ENCODE assay signal across 21 cellular contexts in genomic region chr20:1654994-1655393, GRCh38. TPM values are rescaled to one million over a fixed set of nuclear protein-coding genes. Genes with fewer than 3 reads are reported as not detected.
DNase-seq lines count a peak whose midpoint lies in the region; ATAC-seq, FAIRE-seq and TF ChIP-seq lines count a peak whose summit lies in the region.
"Had no signal": no experiment of that assay in that cellular context is flagged by ENCODE, and none has a peak within 500 bp of the region (broad histone marks: within the 10 kb centered on the region; RNA-seq: fewer than 3 reads in every experiment).

No MANE protein-coding gene starts in this region.

- DNase-seq in CD1c-positive myeloid dendritic cell (ENCODE audit: extremely low spot score) (peak; percentile 11), endothelial cell of umbilical vein (ENCODE audit: low read depth, low spot score) (peak; percentile 6), NCI-H345 (lab: John Stamatoyannopoulos, UW) (no peak), smooth muscle cell (lab: John Stamatoyannopoulos, UW; ENCODE audit: unreplicated experiment) (no peak), left ventricle myocardium superior (no peak)
- DNase-seq in CD8-positive, alpha-beta T cell: no peak
- peak; percentile 22 for DNase-seq in activated CD8-positive, alpha-beta T cell treated with anti-CD3 and anti-CD28 coated beads, Interleukin-2, amount 10 ng/mL, durations not matched to agents 7 days and 5 days
- DNase-seq: activated CD4-positive, alpha-beta T cell treated with anti-CD3 and anti-CD28 coated beads, Interleukin-2, amount 50 U/mL, for 48 hours; activated effector memory CD4-positive, alpha-beta T cell treated with anti-CD3 and anti-CD28 coated beads, Interleukin-2, amount 50 U/mL, for 16 hours; colonic mucosa; hippocampal formation; lower lobe of right lung; NCI-H1417; NCI-H524 treated with DMSO at 0.1 percent for 48 hours; retina; tibial artery had no signal

- H3K79me2 ChIP-seq in endothelial cell of umbilical vein (ENCODE audit: control insufficient read depth, insufficient read depth, low read length): no peaks in the 10 kb centered on the region
- H3K79me2 ChIP-seq in smooth muscle cell (ENCODE audit: low read depth): no peaks in the 10 kb centered on the region

- peak overlapping the region; percentile 82 for H3K4me3 Mint-ChIP-seq in CD8-positive, alpha-beta T cell
- peak overlapping the region; percentile 83 for H3K4me3 Mint-ChIP-seq in activated CD8-positive, alpha-beta T cell treated with anti-CD3 and anti-CD28 coated beads, Interleukin-2, amount 10 ng/mL, durations not matched to agents 7 days and 5 days
- H3K4me3 Mint-ChIP-seq: GM23338 had no signal

- H3K27ac ChIP-seq in CD8-positive, alpha-beta T cell (ENCODE audit: low read depth, low read length): peak overlapping the region; percentile 7
- H3K27ac ChIP-seq in endothelial cell of umbilical vein (ENCODE audit: insufficient read depth, low read depth, low read length): no peak overlapping the region
- H3K27ac ChIP-seq in smooth muscle cell (ENCODE audit: low read depth): no peak overlapping the region
- H3K27ac ChIP-seq: colonic mucosa, lower lobe of right lung, tibial artery had no signal

- peaks cover 2% of the 10 kb centered on the region for H3K9me3 Mint-ChIP-seq in CD8-positive, alpha-beta T cell
- peaks cover 19% of the 10 kb centered on the region for H3K9me3 Mint-ChIP-seq in activated CD8-positive, alpha-beta T cell treated with anti-CD3 and anti-CD28 coated beads, Interleukin-2, amount 10 ng/mL, durations not matched to agents 7 days and 5 days (ENCODE audit: insufficient read depth)
- H3K9me3 Mint-ChIP-seq: GM23338 had no signal

- H3K9ac ChIP-seq in endothelial cell of umbilical vein (replicated peaks; ENCODE audit: extremely low read depth, insufficient read depth, low read length) (no peak overlapping the region), smooth muscle cell (ENCODE audit: low read depth) (no peak overlapping the region)

- no peak for FAIRE-seq in endothelial cell of umbilical vein (lab: Jason Lieb, UNC)
- FAIRE-seq: D721Med, GM18507, islet of Langerhans had no signal

- no peaks in the 10 kb centered on the region for H3F3A ChIP-seq in smooth muscle cell (ENCODE audit: low read depth)

- H3K9me3 ChIP-seq in CD8-positive, alpha-beta T cell (ENCODE audit: low read length): no peaks in the 10 kb centered on the region
- H3K9me3 ChIP-seq in endothelial cell of umbilical vein (replicated peaks; ENCODE audit: control insufficient read depth, insufficient read depth, low read length) (no peaks in the 10 kb centered on the region), smooth muscle cell (replicated peaks; ENCODE audit: low read depth) (no peaks in the 10 kb centered on the region)
- H3K9me3 ChIP-seq: colonic mucosa, lower lobe of right lung, tibial artery had no signal

- peak overlapping the region; percentile 90 for H3K27ac Mint-ChIP-seq in CD8-positive, alpha-beta T cell
- peak overlapping the region; percentile 89 for H3K27ac Mint-ChIP-seq in activated CD8-positive, alpha-beta T cell treated with anti-CD3 and anti-CD28 coated beads, Interleukin-2, amount 10 ng/mL, durations not matched to agents 7 days and 5 days
- H3K27ac Mint-ChIP-seq: GM23338 had no signal

- no peak for TF ChIP-seq POLR2A in endothelial cell of umbilical vein (IDR thresholded peaks at IDR 0.05; ENCODE audit: low read depth, low read length)

- POLR2A ChIA-PET in CD8-positive, alpha-beta T cell (lab: Charles Lee): interaction anchor here (1.0 kb wide), 1 partner anchor 9 kb away, joined by 5 read pairs; no protein-coding TSS in a partner anchor
- POLR2A ChIA-PET in activated CD8-positive, alpha-beta T cell treated with anti-CD3 and anti-CD28 coated beads, Interleukin-2, amount 10 ng/mL, durations not matched to agents 7 days and 5 days (lab: Charles Lee): interaction anchor here (1.0 to 3.3 kb wide), 4 partner anchors 12 to 22 kb away, joined by 3 to 31 read pairs (median 10); no protein-coding TSS in a partner anchor
- POLR2A ChIA-PET in endothelial cell of umbilical vein (lab: Charles Lee): no interaction called here

- H3K27me3 ChIP-seq in CD8-positive, alpha-beta T cell (ENCODE audit: insufficient read depth, low read length): no peaks in the 10 kb centered on the region
- H3K27me3 ChIP-seq in endothelial cell of umbilical vein (ENCODE audit: control insufficient read depth in 2 of 2, insufficient read depth in 2 of 2, low read length in 2 of 2) (peaks cover 15% of the 10 kb centered on the region in 2 experiments), smooth muscle cell (ENCODE audit: low read depth) (peaks cover 6% of the 10 kb centered on the region)
- H3K27me3 ChIP-seq: colonic mucosa, tibial artery had no signal

- dilution Hi-C loops in endothelial cell of umbilical vein (cut with MboI; ENCODE audit: extremely low pct_ligation_motif_present, low sequenced_read_pairs): no loop called here

- H3K36me3 ChIP-seq in CD8-positive, alpha-beta T cell (ENCODE audit: insufficient read depth, low read length): no peaks in the 10 kb centered on the region
- no peaks in the 10 kb centered on the region for H3K36me3 ChIP-seq in endothelial cell of umbilical vein (ENCODE audit: control insufficient read depth in 2 of 2, extremely low read depth in 1 of 2, insufficient read depth in 2 of 2, low read length in 2 of 2)
- H3K36me3 ChIP-seq in smooth muscle cell (ENCODE audit: low read depth): no peaks in the 10 kb centered on the region
- H3K36me3 ChIP-seq: colonic mucosa, lower lobe of right lung, tibial artery had no signal

- H3K4me3 ChIP-seq in CD8-positive, alpha-beta T cell (ENCODE audit: low read depth, low read length): peak overlapping the region; percentile 45
- no peak overlapping the region for H3K4me3 ChIP-seq in endothelial cell of umbilical vein (replicated peaks in 1 of 3; ENCODE audit: insufficient read depth in 1 of 3, low read depth in 1 of 3, low read length in 3 of 3)
- no peak overlapping the region for H3K4me3 ChIP-seq in smooth muscle cell
- H3K4me3 ChIP-seq: colonic mucosa, GM23338, lower lobe of right lung, tibial artery had no signal

- no TSS peak for BruUV-seq in endothelial cell of umbilical vein (replicated peaks; lab: Mats Ljungman, UMichigan)

- CTCF ChIA-PET in CD8-positive, alpha-beta T cell (lab: Charles Lee): interaction anchor here (1.2 kb wide), 1 partner anchor 80 kb away, joined by 3 read pairs; no protein-coding TSS in a partner anchor
- CTCF ChIA-PET in activated CD8-positive, alpha-beta T cell treated with anti-CD3 and anti-CD28 coated beads, Interleukin-2, amount 10 ng/mL, durations not matched to agents 7 days and 5 days (lab: Charles Lee): interaction anchor here (0.9 to 1.0 kb wide), 2 partner anchors 80 to 122 kb away, joined by 3 to 4 read pairs; no protein-coding TSS in a partner anchor
- CTCF ChIA-PET in endothelial cell of umbilical vein (lab: Charles Lee): no interaction called here

- H3K4me1 Mint-ChIP-seq in CD8-positive, alpha-beta T cell (ENCODE audit: low read depth): peaks cover 88% of the 10 kb centered on the region
- peaks cover 79% of the 10 kb centered on the region for H3K4me1 Mint-ChIP-seq in activated CD8-positive, alpha-beta T cell treated with anti-CD3 and anti-CD28 coated beads, Interleukin-2, amount 10 ng/mL, durations not matched to agents 7 days and 5 days (ENCODE audit: low read depth)
- H3K4me1 Mint-ChIP-seq: GM23338 had no signal

- H2AFZ ChIP-seq in endothelial cell of umbilical vein (ENCODE audit: low read depth, low read length): no peak overlapping the region
- H2AFZ ChIP-seq in smooth muscle cell (ENCODE audit: low read depth): no peak overlapping the region
- H2AFZ ChIP-seq: GM23338 had no signal

- peaks cover 47% of the 10 kb centered on the region for H3K36me3 Mint-ChIP-seq in CD8-positive, alpha-beta T cell
- peaks cover 66% of the 10 kb centered on the region for H3K36me3 Mint-ChIP-seq in activated CD8-positive, alpha-beta T cell treated with anti-CD3 and anti-CD28 coated beads, Interleukin-2, amount 10 ng/mL, durations not matched to agents 7 days and 5 days (ENCODE audit: low read depth)

- no peaks in the 10 kb centered on the region for H3K9me1 ChIP-seq in endothelial cell of umbilical vein (replicated peaks; ENCODE audit: control insufficient read depth, extremely low read depth, insufficient read depth, low read length)

- H4K20me1 ChIP-seq in endothelial cell of umbilical vein (replicated peaks; ENCODE audit: control insufficient read depth, extremely low read depth, insufficient read depth, low read length) (no peaks in the 10 kb centered on the region), smooth muscle cell (ENCODE audit: low read depth) (no peaks in the 10 kb centered on the region)

- TF ChIP-seq CTCF in CD8-positive, alpha-beta T cell (IDR thresholded peaks at IDR 0.05): no peak
- TF ChIP-seq CTCF in endothelial cell of umbilical vein (IDR thresholded peaks at IDR 0.05; ENCODE audit: extremely low read depth in 1 of 2, insufficient read depth in 1 of 2, low read depth in 1 of 2, low read length in 2 of 2): no peak
- TF ChIP-seq CTCF in smooth muscle cell (IDR thresholded peaks at IDR 0.05; ENCODE audit: borderline replicate concordance, insufficient read depth, poor library complexity, severe bottlenecking): no peak

- peaks cover 86% of the 10 kb centered on the region for H3K4me1 ChIP-seq in CD8-positive, alpha-beta T cell (ENCODE audit: insufficient read depth, low read length)
- H3K4me1 ChIP-seq in endothelial cell of umbilical vein (ENCODE audit: control insufficient read depth, extremely low read depth, insufficient read depth, low read length): no peaks in the 10 kb centered on the region
- no peaks in the 10 kb centered on the region for H3K4me1 ChIP-seq in smooth muscle cell (ENCODE audit: low read depth)
- H3K4me1 ChIP-seq: colonic mucosa, lower lobe of right lung, tibial artery had no signal

- H3K4me2 ChIP-seq in endothelial cell of umbilical vein (ENCODE audit: insufficient read depth, low read length) (no peak overlapping the region), smooth muscle cell (no peak overlapping the region)
- H3K4me2 ChIP-seq: GM23338 had no signal

- no peaks in the 10 kb centered on the region for H3K27me3 Mint-ChIP-seq in CD8-positive, alpha-beta T cell (ENCODE audit: low read depth)
- H3K27me3 Mint-ChIP-seq in activated CD8-positive, alpha-beta T cell treated with anti-CD3 and anti-CD28 coated beads, Interleukin-2, amount 10 ng/mL, durations not matched to agents 7 days and 5 days (ENCODE audit: low read depth): no peaks in the 10 kb centered on the region

- ATAC-seq in CD8-positive, alpha-beta T cell: peak; percentile 54
- ATAC-seq in activated CD8-positive, alpha-beta T cell treated with anti-CD3 and anti-CD28 coated beads, Interleukin-2, amount 10 ng/mL, durations not matched to agents 7 days and 5 days: no peak
- no peak for ATAC-seq in left ventricle myocardium superior
- ATAC-seq: GM23338, lower lobe of right lung had no signal

- intact Hi-C loops in CD8-positive, alpha-beta T cell (cut with DNase I, micrococcal nuclease): loop anchor here (5.0 to 10.0 kb wide), 2 partner anchors 77 to 820 kb away; partner anchors contain the start of gene FAM110A (in 1 of the 2)
- intact Hi-C loops in endothelial cell of umbilical vein (cut with micrococcal nuclease): no loop called here
- intact Hi-C loops in left ventricle myocardium superior (cut with micrococcal nuclease): no loop called here

RNA-seq across cellular contexts. Expression of gene SIRPG, which starts 2.6 kb away (rescaled TPM):
- 10 to 100 TPM; 17.1 to 17.6 TPM for total RNA-seq in CD8-positive, alpha-beta T cell
- 100 to 1,000 TPM; 112 to 123 TPM for total RNA-seq in activated CD8-positive, alpha-beta T cell treated with anti-CD3 and anti-CD28 coated beads, Interleukin-2, amount 10 ng/mL, durations not matched to agents 7 days and 5 days
- total RNA-seq in endothelial cell of umbilical vein: not detected in 2 replicates
- not detected in 2 replicates for polyA plus RNA-seq in endothelial cell of umbilical vein
- polyA plus RNA-seq in endothelial cell of umbilical vein (2011; cell fraction: cytosol; rRNA removed): not detected in 2 replicates
- not detected in 2 replicates for polyA plus RNA-seq in endothelial cell of umbilical vein (2011; cell fraction: nucleus; rRNA removed)
- not detected in 2 replicates for polyA plus RNA-seq in endothelial cell of umbilical vein (2012)
- polyA minus RNA-seq in endothelial cell of umbilical vein: not detected in 2 replicates
- polyA minus RNA-seq in endothelial cell of umbilical vein (2011; cell fraction: cytosol; rRNA and poly(A)+ RNA removed): not detected
- not detected in 2 replicates for polyA minus RNA-seq in endothelial cell of umbilical vein (2011; cell fraction: nucleus; rRNA and poly(A)+ RNA removed)
- not detected in 2 replicates for total RNA-seq in smooth muscle cell
- polyA plus RNA-seq in smooth muscle cell: not detected in 2 replicates
- 0.20 TPM for total RNA-seq in left ventricle myocardium superior
- total RNA-seq: GM23338, omental fat pad had no signal
- polyA plus RNA-seq: GM23338 had no signal

RNA-seq across cellular contexts. Expression of gene SIRPB1, which starts 35.2 kb away (rescaled TPM):
- 1 to 10 TPM; 3.1 to 3.9 TPM for total RNA-seq in CD8-positive, alpha-beta T cell
- 1 to 10 TPM; 1.3 to 1.5 TPM for total RNA-seq in activated CD8-positive, alpha-beta T cell treated with anti-CD3 and anti-CD28 coated beads, Interleukin-2, amount 10 ng/mL, durations not matched to agents 7 days and 5 days
- total RNA-seq in endothelial cell of umbilical vein (6.5 and 9.5 TPM in 2 replicates), smooth muscle cell (0.18 and 0.49 TPM in 2 replicates), left ventricle myocardium superior (0.82 TPM)
- polyA plus RNA-seq in endothelial cell of umbilical vein (0.10 and 0.18 TPM in 2 replicates), smooth muscle cell (0.61 and 1.3 TPM in 2 replicates)
- 0.10 and 0.28 TPM in 2 replicates for polyA plus RNA-seq in endothelial cell of umbilical vein (2011; cell fraction: cytosol; rRNA removed)
- 0.18 and 0.21 TPM in 2 replicates for polyA plus RNA-seq in endothelial cell of umbilical vein (2011; cell fraction: nucleus; rRNA removed)
- 1.9 and 2.0 TPM in 2 replicates for polyA plus RNA-seq in endothelial cell of umbilical vein (2012)
- not detected in 2 replicates for polyA minus RNA-seq in endothelial cell of umbilical vein
- polyA minus RNA-seq in endothelial cell of umbilical vein (2011; cell fraction: cytosol; rRNA and poly(A)+ RNA removed): not detected
- not detected in 2 replicates for polyA minus RNA-seq in endothelial cell of umbilical vein (2011; cell fraction: nucleus; rRNA and poly(A)+ RNA removed)
- total RNA-seq: GM23338 had no signal
- polyA plus RNA-seq: GM23338 had no signal

Comparison
In these comparisons a context has a peak if more than half of its experiments do, and no peak if none do; other contexts are left out.
1. DNase-seq: peak in CD1c-positive myeloid dendritic cell (single experiment), activated CD8-positive, alpha-beta T cell treated with anti-CD3 and anti-CD28 coated beads, Interleukin-2, amount 10 ng/mL, durations not matched to agents 7 days and 5 days (single experiment) and endothelial cell of umbilical vein (single experiment); none in CD8-positive, alpha-beta T cell (0 of 7), NCI-H345 (single experiment), smooth muscle cell (single experiment) and left ventricle myocardium superior (single experiment).
2. RNA of gene SIRPG, which starts 2.6 kb away (total RNA-seq): 112 to 123 TPM in activated CD8-positive, alpha-beta T cell treated with anti-CD3 and anti-CD28 coated beads, Interleukin-2, amount 10 ng/mL, durations not matched to agents 7 days and 5 days and 17.1 to 17.6 TPM in CD8-positive, alpha-beta T cell; 0.20 TPM in left ventricle myocardium superior (single experiment), not detected in endothelial cell of umbilical vein and not detected in smooth muscle cell; every median in the first group is over 10 times any median in the second.
3. intact Hi-C loops: an anchor here in CD8-positive, alpha-beta T cell (5.0 to 10.0 kb wide); none called in endothelial cell of umbilical vein and left ventricle myocardium superior.